Comparison of ENCODE assay signal across 18 cellular contexts in genomic region chr6:7417684-7418083, GRCh38. TPM values are rescaled to one million over a fixed set of nuclear protein-coding genes. Genes with fewer than 3 reads are reported as not detected.
"Had no signal": no experiment of that assay in that cellular context is flagged by ENCODE, and none has a peak within 500 bp of the region (broad histone marks: within the 10 kb centered on the region; RNA-seq: fewer than 3 reads in every experiment).

No MANE protein-coding gene starts in this region.

- H3K27me3 ChIP-seq: brain microvascular endothelial cell, esophagus squamous epithelium, foreskin keratinocyte, pancreas, thyroid gland, vagina had no signal

- H3K27me3 Mint-ChIP-seq: activated B cell treated with CpG ODN at 0.5 μM for 24 hours; activated CD4-positive, alpha-beta T cell treated with anti-CD3 and anti-CD28 coated beads, Interleukin-2, amount 10 ng/mL, durations not matched to agents 7 days and 5 days had no signal

- H3K4me1 Mint-ChIP-seq: activated B cell treated with CpG ODN at 0.5 μM for 24 hours; activated CD4-positive, alpha-beta T cell treated with anti-CD3 and anti-CD28 coated beads, Interleukin-2, amount 10 ng/mL, durations not matched to agents 7 days and 5 days had no signal

- H3K9me3 Mint-ChIP-seq: activated B cell treated with CpG ODN at 0.5 μM for 24 hours; activated CD4-positive, alpha-beta T cell treated with anti-CD3 and anti-CD28 coated beads, Interleukin-2, amount 10 ng/mL, durations not matched to agents 7 days and 5 days; activated T-helper 2 cell treated with anti-CD3 and anti-CD28 coated beads, Interferon-gamma antibody, Interleukin-2, Interleukin-4, amounts not matched to agents 10 μg/mL and 5 μg/mL and 100 μg/mL, durations not matched to agents 14 hours and 24 hours and 36 hours; T-helper 1 cell treated with Interleukin-12 subunit alpha and Interleukin-12 subunit beta and Interleukin-4 antibody, amounts not matched to agents 30 μg/mL and 1 μg/mL, for 36 hours had no signal

- H3K4me1 ChIP-seq: foreskin keratinocyte, pancreas, vagina had no signal

- H3K27ac ChIP-seq: brain microvascular endothelial cell, esophagus squamous epithelium, foreskin keratinocyte, pancreas, skin epidermis, thyroid gland, vagina had no signal

- H3K4me3 Mint-ChIP-seq: activated B cell treated with CpG ODN at 0.5 μM for 24 hours; activated CD4-positive, alpha-beta T cell treated with anti-CD3 and anti-CD28 coated beads, Interleukin-2, amount 10 ng/mL, durations not matched to agents 7 days and 5 days; T-helper 1 cell treated with Interleukin-12 subunit alpha and Interleukin-12 subunit beta and Interleukin-4 antibody, amounts not matched to agents 30 μg/mL and 1 μg/mL, for 36 hours had no signal

- H3K9me3 ChIP-seq: esophagus squamous epithelium, pancreas, thyroid gland, vagina had no signal

- ATAC-seq: foreskin keratinocyte, left ventricle myocardium superior had no signal

- H3K27ac Mint-ChIP-seq: activated B cell treated with CpG ODN at 0.5 μM for 24 hours; activated CD4-positive, alpha-beta T cell treated with anti-CD3 and anti-CD28 coated beads, Interleukin-2, amount 10 ng/mL, durations not matched to agents 7 days and 5 days; activated T-helper 2 cell treated with anti-CD3 and anti-CD28 coated beads, Interferon-gamma antibody, Interleukin-2, Interleukin-4, amounts not matched to agents 10 μg/mL and 5 μg/mL and 100 μg/mL, durations not matched to agents 14 hours and 24 hours and 36 hours; T-helper 1 cell treated with Interleukin-12 subunit alpha and Interleukin-12 subunit beta and Interleukin-4 antibody, amounts not matched to agents 30 μg/mL and 1 μg/mL, for 36 hours had no signal

- DNase-seq: activated B cell treated with CpG ODN at 0.5 μM for 24 hours; activated CD4-positive, alpha-beta T cell treated with anti-CD3 and anti-CD28 coated beads, Interleukin-2, amount 10 ng/mL, durations not matched to agents 7 days and 5 days; activated CD8-positive, alpha-beta memory T cell treated with anti-CD3 and anti-CD28 coated beads for 24 hours; activated naive CD4-positive, alpha-beta T cell treated with anti-CD3 and anti-CD28 coated beads, Interleukin-2, amount 50 U/mL, for 16 hours; amygdala; brain microvascular endothelial cell; esophagus squamous epithelium; head of caudate nucleus; left ventricle myocardium superior; pancreas; thyroid gland had no signal

- H3K4me3 ChIP-seq: esophagus squamous epithelium, pancreas, skin epidermis, thyroid gland, vagina had no signal

RNA-seq across cellular contexts. Expression of gene CAGE1, which starts 28.1 kb away (rescaled TPM):
- total RNA-seq: left ventricle myocardium superior, mesenteric fat pad, myocyte, vagina had no signal
